Comparison of ENCODE assay signal across 8 cellular contexts in genomic region chr18:31497404-31497710, GRCh38. TPM values are rescaled to one million over a fixed set of nuclear protein-coding genes. Genes with fewer than 3 reads are reported as not detected.
A peak's percentile ranks its signal among the peaks of the same experiment; 100 is the strongest.
DNase-seq lines count a peak whose midpoint lies in the region; ATAC-seq and TF ChIP-seq lines count a peak whose summit lies in the region.

No MANE protein-coding gene starts in this region.

- H3K27me3 Mint-ChIP-seq in endothelial cell (ENCODE audit: unreplicated experiment) = peaks cover 2% of the 10 kb centered on the region

- no peaks in the 10 kb centered on the region for H3K9me3 Mint-ChIP-seq in endothelial cell (ENCODE audit: unreplicated experiment)

- no peak overlapping the region for H3K27ac Mint-ChIP-seq in endothelial cell (ENCODE audit: unreplicated experiment)

- TF ChIP-seq POLR2A in heart left ventricle (IDR thresholded peaks at IDR 0.05) = no peak

- intact Hi-C loops in heart left ventricle (cut with DNase I) (loop anchor here in 6 of 10 donors (5.0 to 10.0 kb wide), 6 partner anchors 220 to 395 kb away; partner anchors contain the start of gene DSC2 (in 3 of the 6)), Right ventricle myocardium inferior (cut with DNase I) (loop anchor here (5.0 kb wide), 2 partner anchors 220 to 395 kb away; partner anchors contain the start of gene DSC2)

- H3K36me3 Mint-ChIP-seq in endothelial cell (ENCODE audit: low read depth, unreplicated experiment) = peaks cover 3% of the 10 kb centered on the region

- peaks cover 14% of the 10 kb centered on the region for H3K4me1 Mint-ChIP-seq in endothelial cell (ENCODE audit: unreplicated experiment)

- ATAC-seq in heart left ventricle (no peak), Right ventricle myocardium inferior (no peak), HG02973 (IDR thresholded peaks at IDR 0.05; ENCODE audit: unreplicated experiment) (no peak)

- H3K4me3 Mint-ChIP-seq in endothelial cell (ENCODE audit: unreplicated experiment) = peak overlapping the region; percentile 89

- TF ChIP-seq CTCF in heart left ventricle (IDR thresholded peaks at IDR 0.05) (no peak), endothelial cell (IDR thresholded peaks at IDR 0.05; ENCODE audit: unreplicated experiment) (no peak)

- H3K9me3 ChIP-seq in heart left ventricle (no peaks in the 10 kb centered on the region), muscle layer of duodenum (ENCODE audit: control insufficient read depth in 1 of 2, low read length in 2 of 2) (no peaks in the 10 kb centered on the region)

- DNase-seq in heart left ventricle = no peak
- no peak for DNase-seq in Right ventricle myocardium inferior (ENCODE audit: missing footprints)
- no peak for DNase-seq in endothelial cell (ENCODE audit: low spot score)
- DNase-seq in activated CD4-positive, CD25-positive, alpha-beta regulatory T cell treated with anti-CD3 and anti-CD28 coated beads, Interleukin-2, amount 50 U/mL, for 72 hours = no peak
- no peak for DNase-seq in DMS79 treated with DMSO at 0.1 percent for 48 hours (lab: John Stamatoyannopoulos, UW)
- DNase-seq in HCEC 1CT = no peak

- H3K4me3 ChIP-seq in heart left ventricle = peak overlapping the region; percentile 52 to 76 (median 68)
- peak overlapping the region in 1 of 2 donors; percentile 67 for H3K4me3 ChIP-seq in muscle layer of duodenum (ENCODE audit: low read depth in 1 of 2, low read length in 2 of 2)

- H3K36me3 ChIP-seq in heart left ventricle (no peaks in the 10 kb centered on the region), muscle layer of duodenum (ENCODE audit: control insufficient read depth in 1 of 2, insufficient read depth in 2 of 2, low read length in 2 of 2) (no peaks in the 10 kb centered on the region)

- H3K4me1 ChIP-seq in heart left ventricle (peaks cover 0 to 19% (median 0%) of the 10 kb centered on the region in 12 donors), muscle layer of duodenum (ENCODE audit: control insufficient read depth in 1 of 2, insufficient read depth in 2 of 2, low read length in 2 of 2) (no peaks in the 10 kb centered on the region)

- H3K27ac ChIP-seq in heart left ventricle (peak overlapping the region; percentile 22 to 84 (median 71)), muscle layer of duodenum (ENCODE audit: low read length) (peak overlapping the region; percentile 8)

- H3K27me3 ChIP-seq in heart left ventricle (peaks cover 0 to 30% (median 0%) of the 10 kb centered on the region in 9 donors), muscle layer of duodenum (ENCODE audit: low read depth, low read length) (no peaks in the 10 kb centered on the region)

- 34 to 53% (median 45%) methylated on average over 13 of the region's 13 CpGs for WGBS in heart left ventricle, 4 donors

RNA-seq across cellular contexts. Expression of gene DSG2, which starts 0.6 kb away (rescaled TPM):
- total RNA-seq in heart left ventricle (10 to 100 TPM; 36.0 to 54.4 (median 41.4) TPM), Right ventricle myocardium inferior (35.7 TPM), endothelial cell (ENCODE audit: unreplicated experiment) (60.5 TPM)
- 10 to 100 TPM; 10.1 to 21.9 TPM for polyA plus RNA-seq in heart left ventricle

RNA-seq across cellular contexts. Expression of gene DSG3, which starts 49.8 kb away (rescaled TPM):
- total RNA-seq in heart left ventricle (under 1 TPM in 1 of 9 donors, not detected in 8; 0.07 TPM), Right ventricle myocardium inferior (not detected), endothelial cell (ENCODE audit: unreplicated experiment) (not detected)
- under 1 TPM in 1 of 2 donors, not detected in 1; 0.01 TPM for polyA plus RNA-seq in heart left ventricle
